ENCODE assay signal across 8 cellular contexts in the genomic region with DNA sequence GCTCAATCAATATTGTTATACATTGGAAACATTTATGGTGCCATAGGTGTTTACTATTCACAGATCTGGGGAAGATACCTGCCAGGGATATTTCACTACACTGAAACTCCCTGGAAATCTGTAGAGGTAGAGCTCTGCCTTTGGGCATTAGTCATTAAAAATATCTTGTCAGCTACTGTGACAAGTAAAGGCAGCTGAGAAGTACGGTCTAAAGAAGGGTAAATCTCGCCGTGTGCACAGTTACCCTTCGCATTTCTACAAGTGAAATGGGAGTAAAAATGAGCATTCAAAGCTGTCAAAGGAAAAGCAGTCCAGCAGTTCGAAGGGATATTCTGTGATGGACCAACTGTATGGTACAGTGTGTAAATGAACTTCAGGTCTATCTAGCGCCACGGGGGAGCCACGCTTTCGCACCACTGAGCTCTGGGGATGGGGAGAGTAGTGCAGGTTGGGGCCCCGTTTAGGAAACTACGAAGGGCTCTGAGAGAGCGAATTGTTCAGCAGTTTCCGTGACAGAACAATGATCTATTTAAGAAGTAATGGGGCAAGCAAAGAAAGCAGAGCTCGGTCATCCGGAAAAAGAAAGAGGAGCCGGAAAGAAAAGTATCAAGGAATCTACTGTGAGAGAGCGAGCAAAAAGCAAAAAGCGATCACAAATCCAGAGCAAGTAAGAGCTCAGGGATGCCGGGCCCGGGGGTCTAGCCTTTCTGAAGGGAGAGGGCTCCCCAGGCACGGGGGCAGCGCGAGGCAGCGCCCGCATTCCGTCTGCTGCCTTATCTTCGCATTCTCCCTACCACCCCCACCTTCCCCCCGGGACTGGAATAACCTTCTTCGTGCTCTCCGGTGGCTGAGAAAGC. TPM values are rescaled to one million over a fixed set of nuclear protein-coding genes. Genes with fewer than 3 reads are reported as not detected.
DNase-seq lines count a peak whose midpoint lies in the region; ATAC-seq and TF ChIP-seq lines count a peak whose summit lies in the region.

No MANE protein-coding gene starts in this region.

- H3K36me3 ChIP-seq in DOHH2 (ENCODE audit: control insufficient read depth, low read length), result no peaks in the 10 kb centered on the region; the same call in 1 of the 2 replicates
- no peaks in the 10 kb centered on the region for H3K36me3 ChIP-seq in adipocyte (ENCODE audit: control insufficient read depth, insufficient read depth, low read length, severe bottlenecking)
- H3K36me3 ChIP-seq in psoas muscle (ENCODE audit: insufficient read depth in 1 of 2, low read depth in 1 of 2), result no peaks in the 10 kb centered on the region

- 1% methylated on average over 25 to 30 of the region's 30 CpGs for WGBS in psoas muscle, 3 donors

- H3K9me2 ChIP-seq in DOHH2 (replicated peaks; ENCODE audit: control insufficient read depth, low read length), result no peaks in the 10 kb centered on the region

- H3F3A ChIP-seq in DOHH2 (ENCODE audit: control insufficient read depth, insufficient read depth), result no peaks in the 10 kb centered on the region; the same call in 1 of the 2 replicates

- H3K4me2 ChIP-seq in DOHH2 (ENCODE audit: low read length), result peak overlapping the region; percentile 91

- ATAC-seq in HG02759 (IDR thresholded peaks at IDR 0.05; ENCODE audit: unreplicated experiment) (peak; percentile 16), psoas muscle (peak in 1 of 4 donors; percentile 47)

- H3K27ac ChIP-seq in DOHH2 (ENCODE audit: low read depth, low read length), result no peak overlapping the region
- H3K27ac ChIP-seq in psoas muscle, result peak overlapping the region; percentile 91

- no peak for TF ChIP-seq CTCF in DOHH2 (IDR thresholded peaks at IDR 0.05; ENCODE audit: low read depth, low read length, poor library complexity, severe bottlenecking)
- TF ChIP-seq CTCF in psoas muscle (IDR thresholded peaks at IDR 0.05), result no peak

- H3K4me1 ChIP-seq in DOHH2 (ENCODE audit: control insufficient read depth, low read length) (peaks cover 38% of the 10 kb centered on the region), adipocyte (ENCODE audit: control insufficient read depth, insufficient read depth, low read length) (peaks cover 21% of the 10 kb centered on the region), psoas muscle (peaks cover 14% of the 10 kb centered on the region)

- H3K9ac ChIP-seq in adipocyte (ENCODE audit: low read length), result peak overlapping the region; percentile 86

- H3K4me3 ChIP-seq in DOHH2 (ENCODE audit: low read length) (peak overlapping the region; percentile 99), adipocyte (ENCODE audit: low read length) (peak overlapping the region; percentile 98), psoas muscle (peak overlapping the region; percentile 84)

- DNase-seq in RPMI7951 (ENCODE audit: low read depth) (peak; percentile 19), adipocyte (ENCODE audit: low read depth) (peak; percentile 64), hepatic stellate cell (ENCODE audit: low spot score) (peak; percentile 7), psoas muscle (no peak), NCI-H774 (lab: John Stamatoyannopoulos, UW) (no peak), DMS114 treated with DMSO at 0.1 percent for 48 hours (lab: John Stamatoyannopoulos, UW; ENCODE audit: unreplicated experiment) (no peak)

- peaks cover 19% of the 10 kb centered on the region for H3K27me3 ChIP-seq in DOHH2 (ENCODE audit: control insufficient read depth, low read length)
- no peaks in the 10 kb centered on the region for H3K27me3 ChIP-seq in adipocyte (replicated peaks; ENCODE audit: control insufficient read depth, insufficient read depth, low read length)
- no peaks in the 10 kb centered on the region for H3K27me3 ChIP-seq in psoas muscle (ENCODE audit: insufficient read depth in 3 of 3, low read length in 2 of 3)

- H3K79me2 ChIP-seq in DOHH2 (ENCODE audit: control insufficient read depth, low read length), result peaks cover 30% of the 10 kb centered on the region

- intact Hi-C loops in psoas muscle (cut with DNase I), result no loop called here

- peaks cover 2% of the 10 kb centered on the region; the same call in 1 of the 2 replicates for H4K20me1 ChIP-seq in DOHH2 (ENCODE audit: control insufficient read depth, insufficient read depth, low read depth, low read length)

- H3K9me3 ChIP-seq in DOHH2 (ENCODE audit: control insufficient read depth, insufficient read depth, low read length) (no peaks in the 10 kb centered on the region), adipocyte (ENCODE audit: control insufficient read depth, low read length) (no peaks in the 10 kb centered on the region), psoas muscle (no peaks in the 10 kb centered on the region)

RNA-seq across cellular contexts. Expression of a gene that starts 0.6 kb away (rescaled TPM):
- total RNA-seq in RPMI7951 (2014; rRNA removed; shearing (Covaris generic)), result under 0.01 and 0.10 TPM in 2 replicates
- under 1 TPM in 3 of 4 donors, not detected in 1; 0.12 to 0.36 (median 0.13) TPM for total RNA-seq in psoas muscle
- polyA plus RNA-seq in psoas muscle, result under 1 TPM; 0.03 to 0.56 (median 0.12) TPM

RNA-seq across cellular contexts. Expression of a gene that starts 0.9 kb away (rescaled TPM):
- total RNA-seq in RPMI7951 (2014; rRNA removed; shearing (Covaris generic)), result 39.7 and 52.7 TPM in 2 replicates
- total RNA-seq in psoas muscle, result 10 to 100 TPM in 3 of 4 donors, 1 to 10 TPM in 1; 8.1 to 15.7 (median 12.4) TPM
- 10 to 100 TPM in 2 of 3 donors, 1 to 10 TPM in 1; 6.8 to 12.9 (median 12.2) TPM for polyA plus RNA-seq in psoas muscle

Comparison
In these comparisons a context has a peak if more than half of its experiments do, and no peak if none do; other contexts are left out.
1. DNase-seq: peak in RPMI7951 (single experiment), adipocyte (single experiment) and hepatic stellate cell (single experiment); none in psoas muscle (0 of 2), NCI-H774 (single experiment) and DMS114 treated with DMSO at 0.1 percent for 48 hours (single experiment).
2. Peak in every context shown above with its lines, with median percentiles within 50 percentile points of each other: H3K4me3 ChIP-seq.